In the genomic region with DNA sequence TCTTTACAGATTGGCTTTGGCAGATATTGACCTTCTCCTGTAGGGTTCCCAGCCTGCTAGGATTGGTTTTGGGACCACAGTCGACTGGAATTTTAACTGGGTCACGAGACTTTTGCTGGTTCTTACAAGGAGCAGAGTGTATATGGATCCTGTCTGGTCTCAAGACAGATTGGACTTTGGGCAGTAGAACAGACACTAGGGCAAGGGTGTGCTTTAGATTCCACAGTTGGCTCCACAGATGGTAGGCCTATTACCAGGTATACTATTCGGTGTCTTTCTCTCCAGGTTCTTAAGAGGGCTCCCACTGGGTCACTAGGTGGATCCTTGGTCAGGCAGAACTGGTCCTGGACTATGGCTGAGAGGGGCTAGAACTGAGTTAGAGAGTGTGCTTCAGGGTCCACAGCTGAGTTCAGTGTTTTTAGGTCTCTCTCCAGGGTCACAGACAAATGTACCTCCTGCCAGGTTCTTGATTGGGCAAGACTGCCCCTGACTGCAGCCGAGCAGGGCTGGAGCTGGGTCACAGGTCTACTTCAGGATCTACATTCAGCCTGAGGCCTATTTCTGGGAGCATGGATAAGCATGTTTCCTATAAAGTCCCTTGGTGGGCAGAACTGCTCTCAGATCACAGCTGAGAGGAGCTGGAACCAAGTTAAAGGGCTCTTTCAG, we compare ENCODE assay signal across 16 cellular contexts.
DNase-seq lines count a peak whose midpoint lies in the region; ATAC-seq, FAIRE-seq and TF ChIP-seq lines count a peak whose summit lies in the region.
"Had no signal": no experiment of that assay in that cellular context is flagged by ENCODE, and none has a peak within 500 bp of the region (broad histone marks: within the 10 kb centered on the region; RNA-seq: fewer than 3 reads in every experiment).

No MANE protein-coding gene starts in this region.

- H3K36me3 ChIP-seq in GM12878 (ENCODE audit: control insufficient read depth in 2 of 2, insufficient read depth in 2 of 2, low read length in 1 of 2) (no peaks in the 10 kb centered on the region), mucosa of descending colon (ENCODE audit: low read depth) (no peaks in the 10 kb centered on the region)
- H3K36me3 ChIP-seq: BLaER1 treated with 17β-estradiol and CSF1 and Interleukin-3, amounts not matched to agents 10 nM and 100 nM; HAP-1 had no signal

- WGBS in GM12878 (ENCODE audit: insufficient coverage, insufficient replicate concordance, low lambda C conversion rate, missing lambda C conversion rate) = 100% methylated on average over 4 of the region's 4 CpGs

- POLR2A ChIA-PET in GM12878 (lab: Charles Lee) = no interaction called here

- no TSS peak for BruUV-seq in GM12878 (replicated peaks; lab: Mats Ljungman, UMichigan)

- DNase-seq in GM12878 (ENCODE audit: low read depth, low spot score) (no peak), left colon (no peak), mucosa of descending colon (no peak), OCI-M2 (lab: John Stamatoyannopoulos, UW; ENCODE audit: unreplicated experiment) (no peak), cortex of kidney (lab: John Stamatoyannopoulos, UW) (no peak)
- DNase-seq: ACHN; Calu3; CD4-positive, CD25-positive, alpha-beta regulatory T cell; DMS 273 treated with DMSO at 0.1 percent for 48 hours had no signal

- in situ Hi-C loops in GM12878 (cut with MboI) = no loop called here

- no peak overlapping the region for H2AFZ ChIP-seq in GM12878 (ENCODE audit: control insufficient read depth, low read depth, low read length)

- H3K9ac ChIP-seq in GM12878 (ENCODE audit: control insufficient read depth, insufficient read depth, low read length) = no peak overlapping the region
- H3K9ac ChIP-seq: BLaER1 treated with 17β-estradiol and CSF1 and Interleukin-3, amounts not matched to agents 10 nM and 100 nM had no signal

- peaks cover 6% of the 10 kb centered on the region; the same call in 1 of the 2 replicates for H3K4me1 ChIP-seq in GM12878 (ENCODE audit: control insufficient read depth, insufficient read depth, low read length)
- H3K4me1 ChIP-seq in mucosa of descending colon (ENCODE audit: low read depth) = no peaks in the 10 kb centered on the region
- H3K4me1 ChIP-seq: HAP-1 had no signal

- TF ChIP-seq RAD21 in GM12878 (IDR thresholded peaks at IDR 0.05; ENCODE audit: insufficient read depth, low read depth, low read length) = no peak

- ATAC-seq in GM12878 (no peak), left colon (peak; percentile 77), mucosa of descending colon (peak; percentile 74), GM18517 (IDR thresholded peaks at IDR 0.05; ENCODE audit: unreplicated experiment) (no peak), HG02623 (IDR thresholded peaks at IDR 0.05; ENCODE audit: unreplicated experiment) (no peak)

- SMC1A ChIA-PET in GM12878 (lab: Charles Lee; ENCODE audit: uncharacterized antibody, unreplicated experiment) = interaction anchor here (1.0 kb wide), 1 partner anchor 10 kb away, joined by 3 read pairs; no protein-coding TSS in a partner anchor

- FAIRE-seq in GM12878 (lab: Jason Lieb, UNC) = peak; percentile 79
- FAIRE-seq: GM18507, GM19239, H1 had no signal

- H3K4me2 ChIP-seq in GM12878 (ENCODE audit: control insufficient read depth, insufficient read depth) = no peak overlapping the region

- H3K4me3 ChIP-seq in GM12878 (no peak overlapping the region), mucosa of descending colon (no peak overlapping the region)
- H3K4me3 ChIP-seq: BLaER1 treated with 17β-estradiol and CSF1 and Interleukin-3, amounts not matched to agents 10 nM and 100 nM; HAP-1 had no signal

- RAD21 ChIA-PET in GM12878 (lab: Charles Lee; ENCODE audit: unreplicated experiment) = no interaction called here

- TF ChIP-seq POLR2A in GM12878 (IDR thresholded peaks at IDR 0.05; ENCODE audit: low read depth, low read length) = no peak

- no peak for TF ChIP-seq EP300 in GM12878 (IDR thresholded peaks at IDR 0.05; ENCODE audit: borderline replicate concordance in 1 of 2, control insufficient read depth in 1 of 2, low read depth in 2 of 2, low read length in 2 of 2)

- TF ChIP-seq CTCF in GM12878 (IDR thresholded peaks at IDR 0.05 in 2 of 3, conservative IDR thresholded peaks at IDR 0.05 in 1 of 3; ENCODE audit: control insufficient read depth in 2 of 3, extremely low read depth in 1 of 3, insufficient read depth in 1 of 3, low read depth in 3 of 3, low read length in 3 of 3) = no peak
- TF ChIP-seq CTCF in mucosa of descending colon (IDR thresholded peaks at IDR 0.05) = no peak

- intact Hi-C loops in GM12878 (cut with micrococcal nuclease; ENCODE audit: unreplicated experiment) = no loop called here
- intact Hi-C loops in left colon (cut with DNase I, micrococcal nuclease) = no loop called here
- intact Hi-C loops in mucosa of descending colon (cut with DNase I, micrococcal nuclease) = no loop called here

- CTCF ChIA-PET in GM12878 (lab: Yijun Ruan, JAX) = interaction anchor here (0.6 kb wide), 1 partner anchor 152 kb away, joined by 3 read pairs; no protein-coding TSS in a partner anchor

- H3K79me2 ChIP-seq in GM12878 (ENCODE audit: control insufficient read depth, insufficient read depth, low read length) = no peaks in the 10 kb centered on the region

- no peaks in the 10 kb centered on the region for H3K27me3 ChIP-seq in GM12878 (replicated peaks in 1 of 2; ENCODE audit: control insufficient read depth in 2 of 2, insufficient read depth in 2 of 2, low read length in 1 of 2)
- H3K27me3 ChIP-seq: BLaER1 treated with 17β-estradiol and CSF1 and Interleukin-3, amounts not matched to agents 10 nM and 100 nM had no signal

- H3K27ac ChIP-seq in GM12878 (ENCODE audit: control insufficient read depth, insufficient read depth) = no peak overlapping the region
- H3K27ac ChIP-seq: BLaER1 treated with 17β-estradiol and CSF1 and Interleukin-3, amounts not matched to agents 10 nM and 100 nM had no signal

- H3K9me3 ChIP-seq in GM12878 (replicated peaks; ENCODE audit: control insufficient read depth, insufficient read depth, low read length) (no peaks in the 10 kb centered on the region; the same call in 2 of the 3 replicates), mucosa of descending colon (no peaks in the 10 kb centered on the region)
- H3K9me3 ChIP-seq: HAP-1 had no signal

- no peaks in the 10 kb centered on the region for H4K20me1 ChIP-seq in GM12878 (ENCODE audit: control insufficient read depth, insufficient read depth)
- H4K20me1 ChIP-seq: BLaER1 treated with 17β-estradiol and CSF1 and Interleukin-3, amounts not matched to agents 10 nM and 100 nM had no signal

TF ChIP-seq in GM12878, 131 proteins besides CTCF, POLR2A, EP300 and RAD21:
- TF ChIP-seq, protein P1, sequence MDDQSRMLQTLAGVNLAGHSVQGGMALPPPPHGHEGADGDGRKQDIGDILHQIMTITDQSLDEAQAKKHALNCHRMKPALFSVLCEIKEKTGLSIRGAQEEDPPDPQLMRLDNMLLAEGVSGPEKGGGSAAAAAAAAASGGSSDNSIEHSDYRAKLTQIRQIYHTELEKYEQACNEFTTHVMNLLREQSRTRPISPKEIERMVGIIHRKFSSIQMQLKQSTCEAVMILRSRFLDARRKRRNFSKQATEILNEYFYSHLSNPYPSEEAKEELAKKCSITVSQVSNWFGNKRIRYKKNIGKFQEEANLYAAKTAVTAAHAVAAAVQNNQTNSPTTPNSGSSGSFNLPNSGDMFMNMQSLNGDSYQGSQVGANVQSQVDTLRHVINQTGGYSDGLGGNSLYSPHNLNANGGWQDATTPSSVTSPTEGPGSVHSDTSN (IDR thresholded peaks at IDR 0.05; ENCODE audit: insufficient replicate concordance, low read depth, low read length) = no peak
- TF ChIP-seq FOXK2 (IDR thresholded peaks at IDR 0.05) (no peak), RCOR1 (conservative IDR thresholded peaks at IDR 0.05; ENCODE audit: low read depth, low read length) (no peak), ZNF217 (IDR thresholded peaks at IDR 0.05) (no peak), BACH1 (IDR thresholded peaks at IDR 0.05; ENCODE audit: borderline replicate concordance) (no peak), PML (IDR thresholded peaks at IDR 0.05; ENCODE audit: low read length) (no peak), JUNB (IDR thresholded peaks at IDR 0.05) (no peak)
- TF ChIP-seq, protein P2, sequence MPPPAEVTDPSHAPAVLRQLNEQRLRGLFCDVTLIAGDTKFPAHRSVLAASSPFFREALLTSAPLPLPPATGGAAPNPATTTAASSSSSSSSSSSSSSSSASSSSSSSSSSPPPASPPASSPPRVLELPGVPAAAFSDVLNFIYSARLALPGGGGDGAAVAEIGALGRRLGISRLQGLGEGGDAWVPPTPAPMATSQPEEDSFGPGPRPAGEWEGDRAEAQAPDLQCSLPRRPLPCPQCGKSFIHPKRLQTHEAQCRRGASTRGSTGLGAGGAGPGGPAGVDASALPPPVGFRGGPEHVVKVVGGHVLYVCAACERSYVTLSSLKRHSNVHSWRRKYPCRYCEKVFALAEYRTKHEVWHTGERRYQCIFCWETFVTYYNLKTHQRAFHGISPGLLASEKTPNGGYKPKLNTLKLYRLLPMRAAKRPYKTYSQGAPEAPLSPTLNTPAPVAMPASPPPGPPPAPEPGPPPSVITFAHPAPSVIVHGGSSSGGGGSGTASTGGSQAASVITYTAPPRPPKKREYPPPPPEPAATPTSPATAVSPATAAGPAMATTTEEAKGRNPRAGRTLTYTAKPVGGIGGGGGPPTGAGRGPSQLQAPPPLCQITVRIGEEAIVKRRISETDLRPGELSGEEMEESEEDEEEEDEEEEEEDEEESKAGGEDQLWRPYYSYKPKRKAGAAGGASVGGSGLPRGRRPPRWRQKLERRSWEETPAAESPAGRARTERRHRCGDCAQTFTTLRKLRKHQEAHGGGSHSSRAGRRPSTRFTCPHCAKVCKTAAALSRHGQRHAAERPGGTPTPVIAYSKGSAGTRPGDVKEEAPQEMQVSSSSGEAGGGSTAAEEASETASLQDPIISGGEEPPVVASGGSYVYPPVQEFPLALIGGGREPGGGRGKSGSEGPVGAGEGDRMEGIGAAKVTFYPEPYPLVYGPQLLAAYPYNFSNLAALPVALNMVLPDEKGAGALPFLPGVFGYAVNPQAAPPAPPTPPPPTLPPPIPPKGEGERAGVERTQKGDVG (CRISPR knock-in tag; IDR thresholded peaks at IDR 0.05) = no peak
- TF ChIP-seq, protein P3, sequence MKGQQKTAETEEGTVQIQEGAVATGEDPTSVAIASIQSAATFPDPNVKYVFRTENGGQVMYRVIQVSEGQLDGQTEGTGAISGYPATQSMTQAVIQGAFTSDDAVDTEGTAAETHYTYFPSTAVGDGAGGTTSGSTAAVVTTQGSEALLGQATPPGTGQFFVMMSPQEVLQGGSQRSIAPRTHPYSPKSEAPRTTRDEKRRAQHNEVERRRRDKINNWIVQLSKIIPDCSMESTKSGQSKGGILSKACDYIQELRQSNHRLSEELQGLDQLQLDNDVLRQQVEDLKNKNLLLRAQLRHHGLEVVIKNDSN (IDR thresholded peaks at IDR 0.05; ENCODE audit: borderline replicate concordance, extremely low read length, insufficient read depth, low read depth, low read length) = no peak
TF ChIP-seq in GM12878: peak in this region for 0.

Comparison
In these comparisons a context has a peak if more than half of its experiments do, and no peak if none do; other contexts are left out.
1. ATAC-seq: peak in left colon (single experiment) and mucosa of descending colon (single experiment); none in GM12878 (single experiment), GM18517 (single experiment) and HG02623 (single experiment).